ENCODE assay signal across 15 cellular contexts in the genomic region with DNA sequence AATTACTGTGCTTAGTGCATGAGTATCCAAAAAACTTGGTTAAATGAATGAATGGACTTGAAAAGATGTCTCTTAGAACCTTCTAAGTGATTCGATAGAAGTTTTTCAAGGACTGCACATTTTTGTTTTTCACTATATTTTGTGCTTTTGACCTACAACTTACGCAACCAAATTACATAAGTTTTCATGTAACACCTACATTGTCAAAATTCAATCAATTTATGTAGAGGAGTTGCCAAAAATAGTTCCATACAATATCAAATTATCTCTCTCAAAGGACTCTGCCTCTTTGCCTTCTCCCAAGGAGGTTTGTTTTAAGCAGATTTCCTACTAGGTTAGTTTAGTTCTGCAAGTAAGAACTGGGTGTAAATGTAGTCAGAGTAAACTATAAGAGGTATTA.
"Had no signal": no experiment of that assay in that cellular context is flagged by ENCODE, and none has a peak within 500 bp of the region (broad histone marks: within the 10 kb centered on the region; RNA-seq: fewer than 3 reads in every experiment).

No MANE protein-coding gene starts in this region.

- H3K27ac ChIP-seq: coronary artery, psoas muscle, tibial artery had no signal

- DNase-seq: activated CD4-positive, alpha-beta T cell treated with anti-CD3 and anti-CD28 coated beads for 48 hours; activated CD8-positive, alpha-beta T cell treated with anti-CD3 and anti-CD28 coated beads for 36 hours; activated naive CD4-positive, alpha-beta T cell; central memory CD4-positive, alpha-beta T cell; foreskin fibroblast; glutamatergic neuron; hypothalamus; mesendoderm; psoas muscle; stimulated activated CD4-positive, alpha-beta T cell treated with anti-CD3 and anti-CD28 coated beads, Interleukin-2, amount 100 ng/mL, for 48 hours; tibial artery had no signal

- FAIRE-seq: TTC549 had no signal

- H3K4me3 ChIP-seq: coronary artery, psoas muscle, tibial artery had no signal

- ATAC-seq: activated CD8-positive, alpha-beta T cell treated with anti-CD3 and anti-CD28 coated beads for 36 hours; psoas muscle; stimulated activated memory B cell treated with anti-CD40 and anti-IgM and Interleukin-4, amounts not matched to agents 10 μg/mL and 1 μg/mL and 100 μg/mL, for 72 hours; WTC11 had no signal

- H3K9me3 ChIP-seq: psoas muscle, tibial artery had no signal

- H3K27me3 ChIP-seq: tibial artery had no signal
